Comparison of ENCODE assay signal across 1 cellular context in the genomic region with DNA sequence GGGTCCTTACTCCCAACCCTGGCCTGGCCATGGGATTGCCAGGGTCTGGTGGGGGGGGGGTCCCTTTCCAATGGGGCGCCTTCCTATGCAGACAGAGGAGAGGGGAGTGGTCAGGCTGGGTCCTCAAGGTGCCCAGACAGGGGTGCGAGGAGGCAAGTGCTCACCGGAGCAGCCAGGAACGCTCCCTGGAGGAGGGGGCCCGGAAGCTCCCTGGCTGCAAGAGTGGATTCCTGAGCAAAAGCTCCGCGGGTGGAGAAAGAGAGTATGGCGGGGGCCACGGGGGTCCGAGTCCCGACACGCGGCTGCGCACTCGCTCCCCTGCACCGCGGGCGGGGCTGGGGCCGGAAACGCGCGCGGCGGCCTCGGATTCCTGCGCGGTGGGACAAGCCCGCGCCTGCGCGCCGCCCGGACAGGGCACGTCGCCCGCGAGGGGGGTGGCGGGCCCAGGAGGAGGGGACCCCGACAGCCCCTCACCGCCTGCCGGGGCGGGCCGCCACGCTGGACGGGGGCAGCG.
TF ChIP-seq lines count a peak whose summit lies in the region.

No MANE protein-coding gene starts in this region.

TF ChIP-seq in Ishikawa, 13 proteins besides CTCF, POLR2A, EP300 and RAD21 (continued from another document):
- TF ChIP-seq USF1 (IDR thresholded peaks at IDR 0.05) (no peak), TCF12 (IDR thresholded peaks at IDR 0.05; ENCODE audit: low read depth) (no peak)
